In genomic region chr1:91813813-91814212, GRCh38 we compare ENCODE assay signal across 26 cellular contexts.
A peak's percentile ranks its signal among the peaks of the same experiment; 100 is the strongest.
DNase-seq lines count a peak whose midpoint lies in the region; ATAC-seq and TF ChIP-seq lines count a peak whose summit lies in the region.
"Had no signal": no experiment of that assay in that cellular context is flagged by ENCODE, and none has a peak within 500 bp of the region (broad histone marks: within the 10 kb centered on the region; RNA-seq: fewer than 3 reads in every experiment).

No MANE protein-coding gene starts in this region.

- no peak overlapping the region for H3K4me3 Mint-ChIP-seq in stimulated activated effector memory CD8-positive, alpha-beta T cell treated with anti-CD3 and anti-CD28 coated beads, Interleukin-12 subunit alpha, Interleukin-12 subunit beta, amount 100 ng/mL, for 72 hours
- H3K4me3 Mint-ChIP-seq: B cell, CD14-positive monocyte, H9, HFFc6, IgD-negative memory B cell had no signal

- H3K36me3 ChIP-seq in HEK293 (ENCODE audit: control insufficient read depth in 2 of 2, insufficient read depth in 1 of 2, low read length in 2 of 2), result no peaks in the 10 kb centered on the region
- H3K36me3 ChIP-seq in right lobe of liver, result no peaks in the 10 kb centered on the region
- H3K36me3 ChIP-seq: SJCRH30 had no signal

- H3K27ac ChIP-seq in HEK293 (ENCODE audit: extremely low read depth, low read depth, low read length) (no peak overlapping the region), right lobe of liver (peak overlapping the region in 2 of 3 donors; percentile 11 to 16)
- H3K27ac ChIP-seq: GM23248, KMS-11, SJCRH30 had no signal

- intact Hi-C loops in right lobe of liver (cut with DNase I), result no loop called here

- no peaks in the 10 kb centered on the region for H3K36me3 Mint-ChIP-seq in stimulated activated effector memory CD8-positive, alpha-beta T cell treated with anti-CD3 and anti-CD28 coated beads, Interleukin-12 subunit alpha, Interleukin-12 subunit beta, amount 100 ng/mL, for 72 hours
- H3K36me3 Mint-ChIP-seq: CD14-positive monocyte, IgD-negative memory B cell had no signal

- no peaks in the 10 kb centered on the region for H3K27me3 ChIP-seq in right lobe of liver
- H3K27me3 ChIP-seq: SJCRH30 had no signal

- no peak for ATAC-seq in right lobe of liver
- ATAC-seq in stimulated activated effector memory CD8-positive, alpha-beta T cell treated with anti-CD3 and anti-CD28 coated beads, Interleukin-12 subunit alpha, Interleukin-12 subunit beta, amount 100 ng/mL, for 72 hours, result no peak
- no peak for ATAC-seq in HG03280 (IDR thresholded peaks at IDR 0.05; ENCODE audit: unreplicated experiment)
- ATAC-seq in GM18505 (IDR thresholded peaks at IDR 0.05; ENCODE audit: unreplicated experiment), result no peak

- CTCF ChIA-PET in HEK293 (lab: Yijun Ruan, JAX), result no interaction called here

- H3K4me3 ChIP-seq in HEK293 (ENCODE audit: low read depth, low read length) (no peak overlapping the region), right lobe of liver (no peak overlapping the region)
- H3K4me3 ChIP-seq: GM23248, SJCRH30 had no signal

- peak overlapping the region; percentile 32 for H3K27ac Mint-ChIP-seq in stimulated activated effector memory CD8-positive, alpha-beta T cell treated with anti-CD3 and anti-CD28 coated beads, Interleukin-12 subunit alpha, Interleukin-12 subunit beta, amount 100 ng/mL, for 72 hours
- H3K27ac Mint-ChIP-seq: B cell, CD14-positive monocyte, H9, HFFc6 had no signal

- POLR2A ChIA-PET in HEK293 (lab: Yijun Ruan, JAX), result no interaction called here

- peaks cover 84% of the 10 kb centered on the region for H3K4me1 Mint-ChIP-seq in stimulated activated effector memory CD8-positive, alpha-beta T cell treated with anti-CD3 and anti-CD28 coated beads, Interleukin-12 subunit alpha, Interleukin-12 subunit beta, amount 100 ng/mL, for 72 hours
- H3K4me1 Mint-ChIP-seq: B cell had no signal

- no peak for TF ChIP-seq CTCF in HEK293 (tag by site-specific recombination; IDR thresholded peaks at IDR 0.05)
- TF ChIP-seq CTCF in right lobe of liver (IDR thresholded peaks at IDR 0.05), result no peak

- DNase-seq in dermis blood vessel endothelial cell, result peak; percentile 26
- DNase-seq in right lobe of liver, result no peak
- no peak for DNase-seq in stimulated activated effector memory CD8-positive, alpha-beta T cell treated with anti-CD3 and anti-CD28 coated beads, Interleukin-12 subunit alpha, Interleukin-12 subunit beta, amount 100 ng/mL, for 72 hours (ENCODE audit: low spot score in 2 of 2)
- DNase-seq in NCI-H345 (lab: John Stamatoyannopoulos, UW), result no peak
- DNase-seq in AG20443 (ENCODE audit: low spot score), result no peak
- DNase-seq: Calu3, DMS153, DND-41, GM23248, H9, HFFc6, NCI-H1048, NCI-H1417, NCI-H1694, NCI-H2081, NCI-H2171, NCI-H524, NCI-H748 treated with DMSO at 0.1 percent for 48 hours, SJCRH30 had no signal

- WGBS in right lobe of liver (ENCODE audit: insufficient coverage, low coverage, low lambda C conversion rate, missing lambda C conversion rate), result 56% methylated on average over 2 of the region's 7 CpGs

- H3K9me3 Mint-ChIP-seq in stimulated activated effector memory CD8-positive, alpha-beta T cell treated with anti-CD3 and anti-CD28 coated beads, Interleukin-12 subunit alpha, Interleukin-12 subunit beta, amount 100 ng/mL, for 72 hours, result no peaks in the 10 kb centered on the region
- H3K9me3 Mint-ChIP-seq: CD14-positive monocyte, H9, HFFc6, IgD-negative memory B cell had no signal

- H3K9me3 ChIP-seq in HEK293 (ENCODE audit: control insufficient read depth, insufficient read depth, low read depth, low read length), result no peaks in the 10 kb centered on the region
- no peaks in the 10 kb centered on the region for H3K9me3 ChIP-seq in right lobe of liver
- H3K9me3 ChIP-seq: SJCRH30 had no signal

- TF ChIP-seq POLR2A in right lobe of liver (IDR thresholded peaks at IDR 0.05), result no peak
- TF ChIP-seq POLR2A in GM18505 (IDR thresholded peaks at IDR 0.05; ENCODE audit: borderline replicate concordance, extremely low read depth, insufficient read depth, insufficient read length), result no peak

- H3K4me1 ChIP-seq in HEK293 (ENCODE audit: control insufficient read depth, insufficient read depth, low read length), result peaks cover 10% of the 10 kb centered on the region
- peaks cover 0 to 31% (median 12%) of the 10 kb centered on the region in 4 donors for H3K4me1 ChIP-seq in right lobe of liver
- H3K4me1 ChIP-seq: SJCRH30 had no signal

TF ChIP-seq in HEK293, 187 proteins besides CTCF, POLR2A, EP300 and RAD21:
- TF ChIP-seq ZIC2 (tag by site-specific recombination; IDR thresholded peaks at IDR 0.05), result peak; percentile 76
- TF ChIP-seq ZNF423 (tag by site-specific recombination; IDR thresholded peaks at IDR 0.05), result 0 out of 2 replicates have a peak, but pooled peaks have one; percentile 71
- peak; percentile 82 for TF ChIP-seq ZNF18 (tag by site-specific recombination; IDR thresholded peaks at IDR 0.05)
- no peak for TF ChIP-seq ZNF600 (tag by site-specific recombination; IDR thresholded peaks at IDR 0.05)
- TF ChIP-seq ZNF140 (tag by site-specific recombination; IDR thresholded peaks at IDR 0.05), result no peak
